ENCODE assay signal across 8 cellular contexts in the genomic region with DNA sequence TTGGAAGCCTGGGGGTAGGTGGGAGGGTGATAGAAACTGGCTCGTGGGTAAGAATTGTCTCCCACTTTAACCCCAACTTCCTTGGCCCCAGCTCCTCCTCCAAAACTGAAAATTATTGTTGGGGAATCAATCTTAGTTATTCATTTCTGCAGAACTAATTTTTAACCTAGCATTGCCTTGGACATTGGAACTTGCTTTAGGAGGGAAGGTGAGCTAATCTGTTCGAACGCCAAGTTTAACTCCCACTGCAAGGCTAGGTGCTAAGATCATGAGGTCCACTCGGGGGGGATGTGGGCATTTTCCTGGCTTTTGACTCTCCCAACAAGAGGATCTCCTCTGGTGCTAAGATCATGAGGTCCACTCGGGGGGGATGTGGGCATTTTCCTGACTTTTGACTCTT. TPM values are rescaled to one million over a fixed set of nuclear protein-coding genes. Genes with fewer than 3 reads are reported as not detected.
DNase-seq lines count a peak whose midpoint lies in the region; ATAC-seq, FAIRE-seq and TF ChIP-seq lines count a peak whose summit lies in the region.
"Not testable (repeated sequence)": the region's sequence is repeated elsewhere in the genome, so short reads cannot be mapped to it uniquely, and the experiment has no call there.
"Had no signal": no experiment of that assay in that cellular context is flagged by ENCODE, and none has a peak within 500 bp of the region (broad histone marks: within the 10 kb centered on the region; RNA-seq: fewer than 3 reads in every experiment).

No MANE protein-coding gene starts in this region.

- H3K9ac ChIP-seq in liver (ENCODE audit: low read depth in 1 of 2, low read length in 2 of 2): peak overlapping the region; percentile 90 to 100

- H3K27me3 ChIP-seq in liver (ENCODE audit: control insufficient read depth in 4 of 4, insufficient read depth in 4 of 4, low read length in 3 of 4); pancreas; spleen (replicated peaks in 1 of 7): not testable (repeated sequence)

- not testable (repeated sequence) for H3K27me3 Mint-ChIP-seq in endothelial cell (ENCODE audit: unreplicated experiment)

- H3K4me3 ChIP-seq in liver (ENCODE audit: low read depth in 1 of 3, low read length in 3 of 3): peak overlapping the region; percentile 50 to 56 (median 54)
- H3K4me3 ChIP-seq in pancreas, spleen: not testable (repeated sequence)

- not testable (repeated sequence) for H3K36me3 ChIP-seq in liver (ENCODE audit: control insufficient read depth in 4 of 4, insufficient read depth in 3 of 4, low read depth in 1 of 4, low read length in 3 of 4); pancreas
- peaks cover 0 to 21% (median 0%) of the 10 kb centered on the region in 6 donors for H3K36me3 ChIP-seq in spleen

- H3K27ac ChIP-seq in liver (ENCODE audit: low read depth in 1 of 2, low read length in 2 of 2): peak overlapping the region; percentile 98
- not testable (repeated sequence) for H3K27ac ChIP-seq in pancreas, spleen

- H3K27ac Mint-ChIP-seq in endothelial cell (ENCODE audit: unreplicated experiment): not testable (repeated sequence)

- not testable (repeated sequence) for H3K4me1 Mint-ChIP-seq in endothelial cell (ENCODE audit: unreplicated experiment)

- not testable (repeated sequence) for TF ChIP-seq CTCF in endothelial cell (IDR thresholded peaks at IDR 0.05; ENCODE audit: unreplicated experiment); liver (IDR thresholded peaks at IDR 0.05; ENCODE audit: low read depth, low read length, missing input control); pancreas (IDR thresholded peaks at IDR 0.05); spleen (IDR thresholded peaks at IDR 0.05 in 8 of 11, conservative IDR thresholded peaks at IDR 0.05 in 3 of 11)

- not testable (repeated sequence) for FAIRE-seq in pancreas (lab: Jason Lieb, UNC)

- peak; percentile 32 for ATAC-seq in left lobe of liver
- peak in 3 of 4 donors; percentile 44 to 81 (median 63) for ATAC-seq in pancreas

- not testable (repeated sequence) for H3K9me3 Mint-ChIP-seq in endothelial cell (ENCODE audit: unreplicated experiment)

- intact Hi-C loops in pancreas (cut with DNase I); spleen (cut with DNase I; ENCODE audit: low total_unique reads): not testable (repeated sequence)

- 45% methylated on average over 5 of the region's 5 CpGs for WGBS in liver
- WGBS in pancreas, 2 donors: 42 to 46% methylated on average over 5 of the region's 5 CpGs
- WGBS in spleen, 5 donors: 80 to 93% (median 87%) methylated on average over 5 of the region's 5 CpGs

- peak; percentile 27 to 48 for TF ChIP-seq RAD21 in liver (IDR thresholded peaks at IDR 0.05)

- DNase-seq in endothelial cell (ENCODE audit: low spot score); pancreas: not testable (repeated sequence)
- DNase-seq in left lobe of liver (ENCODE audit: low spot score): peak; percentile 73
- peak; percentile 45 for DNase-seq in mucosa of gallbladder (ENCODE audit: low spot score)
- peak; percentile 11 for DNase-seq in spleen

- peak overlapping the region; percentile 28 for H3K4me3 Mint-ChIP-seq in endothelial cell (ENCODE audit: unreplicated experiment)

- H3K9me3 ChIP-seq in liver (ENCODE audit: control insufficient read depth in 4 of 4, low read length in 3 of 4); pancreas; spleen: not testable (repeated sequence)

- H3K36me3 Mint-ChIP-seq in endothelial cell (ENCODE audit: low read depth, unreplicated experiment): peaks cover 23% of the 10 kb centered on the region

- peaks cover 3 to 39% (median 18%) of the 10 kb centered on the region in 4 donors for H3K4me1 ChIP-seq in liver (ENCODE audit: control insufficient read depth in 4 of 4, insufficient read depth in 4 of 4, low read length in 3 of 4)
- H3K4me1 ChIP-seq in pancreas, spleen: not testable (repeated sequence)

- TF ChIP-seq POLR2A in spleen (IDR thresholded peaks at IDR 0.05): not testable (repeated sequence)

TF ChIP-seq in liver, 16 proteins besides CTCF, POLR2A, EP300 and RAD21:
- TF ChIP-seq RXRA (IDR thresholded peaks at IDR 0.05) (peak; percentile 64 to 79), HNF4A (conservative IDR thresholded peaks at IDR 0.05) (peak; percentile 88), JUND (IDR thresholded peaks at IDR 0.05) (peak in 1 of 2 donors; percentile 69), HNF4G (IDR thresholded peaks at IDR 0.05) (peak; percentile 81), EGR1 (IDR thresholded peaks at IDR 0.05; ENCODE audit: low read depth in 2 of 2) (peak in 1 of 2 donors; percentile 20), YY1 (IDR thresholded peaks at IDR 0.05) (peak; percentile 53), SP1 (IDR thresholded peaks at IDR 0.05) (peak; percentile 81)
- TF ChIP-seq, protein P1, sequence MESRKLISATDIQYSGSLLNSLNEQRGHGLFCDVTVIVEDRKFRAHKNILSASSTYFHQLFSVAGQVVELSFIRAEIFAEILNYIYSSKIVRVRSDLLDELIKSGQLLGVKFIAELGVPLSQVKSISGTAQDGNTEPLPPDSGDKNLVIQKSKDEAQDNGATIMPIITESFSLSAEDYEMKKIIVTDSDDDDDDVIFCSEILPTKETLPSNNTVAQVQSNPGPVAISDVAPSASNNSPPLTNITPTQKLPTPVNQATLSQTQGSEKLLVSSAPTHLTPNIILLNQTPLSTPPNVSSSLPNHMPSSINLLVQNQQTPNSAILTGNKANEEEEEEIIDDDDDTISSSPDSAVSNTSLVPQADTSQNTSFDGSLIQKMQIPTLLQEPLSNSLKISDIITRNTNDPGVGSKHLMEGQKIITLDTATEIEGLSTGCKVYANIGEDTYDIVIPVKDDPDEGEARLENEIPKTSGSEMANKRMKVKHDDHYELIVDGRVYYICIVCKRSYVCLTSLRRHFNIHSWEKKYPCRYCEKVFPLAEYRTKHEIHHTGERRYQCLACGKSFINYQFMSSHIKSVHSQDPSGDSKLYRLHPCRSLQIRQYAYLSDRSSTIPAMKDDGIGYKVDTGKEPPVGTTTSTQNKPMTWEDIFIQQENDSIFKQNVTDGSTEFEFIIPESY (IDR thresholded peaks at IDR 0.05): peak; percentile 49
- TF ChIP-seq, protein P2, sequence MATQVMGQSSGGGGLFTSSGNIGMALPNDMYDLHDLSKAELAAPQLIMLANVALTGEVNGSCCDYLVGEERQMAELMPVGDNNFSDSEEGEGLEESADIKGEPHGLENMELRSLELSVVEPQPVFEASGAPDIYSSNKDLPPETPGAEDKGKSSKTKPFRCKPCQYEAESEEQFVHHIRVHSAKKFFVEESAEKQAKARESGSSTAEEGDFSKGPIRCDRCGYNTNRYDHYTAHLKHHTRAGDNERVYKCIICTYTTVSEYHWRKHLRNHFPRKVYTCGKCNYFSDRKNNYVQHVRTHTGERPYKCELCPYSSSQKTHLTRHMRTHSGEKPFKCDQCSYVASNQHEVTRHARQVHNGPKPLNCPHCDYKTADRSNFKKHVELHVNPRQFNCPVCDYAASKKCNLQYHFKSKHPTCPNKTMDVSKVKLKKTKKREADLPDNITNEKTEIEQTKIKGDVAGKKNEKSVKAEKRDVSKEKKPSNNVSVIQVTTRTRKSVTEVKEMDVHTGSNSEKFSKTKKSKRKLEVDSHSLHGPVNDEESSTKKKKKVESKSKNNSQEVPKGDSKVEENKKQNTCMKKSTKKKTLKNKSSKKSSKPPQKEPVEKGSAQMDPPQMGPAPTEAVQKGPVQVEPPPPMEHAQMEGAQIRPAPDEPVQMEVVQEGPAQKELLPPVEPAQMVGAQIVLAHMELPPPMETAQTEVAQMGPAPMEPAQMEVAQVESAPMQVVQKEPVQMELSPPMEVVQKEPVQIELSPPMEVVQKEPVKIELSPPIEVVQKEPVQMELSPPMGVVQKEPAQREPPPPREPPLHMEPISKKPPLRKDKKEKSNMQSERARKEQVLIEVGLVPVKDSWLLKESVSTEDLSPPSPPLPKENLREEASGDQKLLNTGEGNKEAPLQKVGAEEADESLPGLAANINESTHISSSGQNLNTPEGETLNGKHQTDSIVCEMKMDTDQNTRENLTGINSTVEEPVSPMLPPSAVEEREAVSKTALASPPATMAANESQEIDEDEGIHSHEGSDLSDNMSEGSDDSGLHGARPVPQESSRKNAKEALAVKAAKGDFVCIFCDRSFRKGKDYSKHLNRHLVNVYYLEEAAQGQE (IDR thresholded peaks at IDR 0.05): peak; percentile 58
- TF ChIP-seq, protein P3, sequence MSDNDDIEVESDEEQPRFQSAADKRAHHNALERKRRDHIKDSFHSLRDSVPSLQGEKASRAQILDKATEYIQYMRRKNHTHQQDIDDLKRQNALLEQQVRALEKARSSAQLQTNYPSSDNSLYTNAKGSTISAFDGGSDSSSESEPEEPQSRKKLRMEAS (IDR thresholded peaks at IDR 0.05): peak; percentile 35

RNA-seq across cellular contexts. Expression of a gene that starts 3.5 kb away (rescaled TPM):
- total RNA-seq in endothelial cell (ENCODE audit: unreplicated experiment): 2.7 TPM
- 1,378 TPM for total RNA-seq in left lobe of liver
- 100 to 1,000 TPM in 1 of 2 donors, under 1 TPM in 1; 0.79 to 407 TPM for total RNA-seq in liver
- 1,000 to 10,000 TPM in 1 of 2 donors, 100 to 1,000 TPM in 1; 471 to 1,107 TPM for polyA plus RNA-seq in liver
- 8.9 TPM for total RNA-seq in mucosa of gallbladder
- 1 to 10 TPM in 3 of 6 donors, under 1 TPM in 3; 0.59 to 2.5 (median 1.2) TPM for total RNA-seq in pancreas
- under 1 TPM; 0.53 to 0.80 TPM for polyA plus RNA-seq in pancreas
- total RNA-seq in spleen: 1 to 10 TPM; 2.4 to 6.1 (median 4.6) TPM
- 1 to 10 TPM in 2 of 3 donors, under 1 TPM in 1; 0.23 to 2.8 (median 1.3) TPM for polyA plus RNA-seq in spleen
- total RNA-seq: G401 had no signal
- polyA plus RNA-seq: CD4-positive, CD25-positive, alpha-beta regulatory T cell had no signal
